11 cellular contexts compared by ENCODE assay signal in the genomic region with DNA sequence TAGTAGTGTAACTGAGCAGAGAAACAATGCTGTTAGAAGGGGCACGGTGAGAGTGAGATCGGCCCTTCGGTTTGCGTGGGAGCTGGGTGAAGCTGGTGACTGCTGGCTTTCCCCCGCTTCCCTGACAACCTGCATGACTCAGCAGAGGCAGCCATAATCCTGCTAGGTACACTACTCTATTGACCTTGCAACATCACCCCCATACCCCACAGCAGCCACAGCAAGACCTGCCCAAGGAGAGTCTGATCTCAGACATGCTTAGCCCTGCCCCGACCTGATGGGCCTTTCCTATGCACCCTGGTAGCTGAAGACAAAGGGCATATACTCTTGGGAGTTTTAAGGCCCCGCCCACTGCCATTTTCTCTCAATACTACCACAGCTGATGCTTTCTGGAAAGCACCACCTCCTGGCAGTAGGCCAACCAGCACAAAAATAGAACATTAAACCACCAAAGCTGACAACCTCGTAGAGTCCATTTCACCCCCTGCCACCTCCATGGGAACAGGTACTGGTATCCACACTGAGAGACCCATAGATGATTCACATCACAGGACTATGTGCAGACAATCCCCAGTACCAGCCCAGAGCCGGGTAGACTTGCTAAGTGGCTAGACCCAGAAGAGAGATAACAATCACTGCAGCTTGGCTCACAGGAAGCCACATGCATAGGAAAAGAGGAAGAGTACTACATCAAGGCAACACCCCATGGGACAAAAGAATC.
DNase-seq lines count a peak whose midpoint lies in the region; ATAC-seq, FAIRE-seq and TF ChIP-seq lines count a peak whose summit lies in the region.
"Had no signal": no experiment of that assay in that cellular context is flagged by ENCODE, and none has a peak within 500 bp of the region (broad histone marks: within the 10 kb centered on the region; RNA-seq: fewer than 3 reads in every experiment).

No MANE protein-coding gene starts in this region.

- no TSS peak for BruUV-seq in endothelial cell of umbilical vein (replicated peaks; lab: Mats Ljungman, UMichigan)

- ATAC-seq in GM18511 (IDR thresholded peaks at IDR 0.05; ENCODE audit: unreplicated experiment) = peak; percentile 85
- ATAC-seq in GM19351 (IDR thresholded peaks at IDR 0.05; ENCODE audit: unreplicated experiment) = no peak
- ATAC-seq in HG02938 (IDR thresholded peaks at IDR 0.05; ENCODE audit: unreplicated experiment) = no peak
- ATAC-seq: body of pancreas had no signal

- CTCF ChIA-PET in endothelial cell of umbilical vein (lab: Charles Lee) = interaction anchor here (1.5 to 6.5 kb wide), 8 partner anchors 17 to 1812 kb away, joined by 3 to 143 read pairs (median 23); a partner anchor contains a TSS

- dilution Hi-C loops in endothelial cell of umbilical vein (cut with MboI; ENCODE audit: extremely low pct_ligation_motif_present, low sequenced_read_pairs) = no loop called here

- no peaks in the 10 kb centered on the region for H3K9me1 ChIP-seq in endothelial cell of umbilical vein (replicated peaks; ENCODE audit: control insufficient read depth, extremely low read depth, insufficient read depth, low read length)

- H3K4me1 ChIP-seq in endothelial cell of umbilical vein (ENCODE audit: control insufficient read depth, extremely low read depth, insufficient read depth, low read length) = peaks cover 3% of the 10 kb centered on the region
- H3K4me1 ChIP-seq: body of pancreas had no signal

- H3K27ac ChIP-seq in endothelial cell of umbilical vein (ENCODE audit: insufficient read depth, low read depth, low read length) = no peak overlapping the region
- H3K27ac ChIP-seq: body of pancreas had no signal

- H2AFZ ChIP-seq in endothelial cell of umbilical vein (ENCODE audit: low read depth, low read length) = no peak overlapping the region

- DNase-seq in GDM1 (lab: John Stamatoyannopoulos, UW) = peak; percentile 2
- peak; percentile 59 for DNase-seq in NB4 (ENCODE audit: low read depth)
- DNase-seq in endothelial cell of umbilical vein (ENCODE audit: low read depth, low spot score) = no peak
- DNase-seq in GM20000 (ENCODE audit: low spot score) = no peak
- no peak for DNase-seq in MV-4-11 (lab: John Stamatoyannopoulos, UW)
- DNase-seq: body of pancreas, NCI-H446 treated with DMSO at 0.1 percent for 48 hours had no signal

- H3K4me3 ChIP-seq in NB4 (ENCODE audit: low read depth, low read length) (no peak overlapping the region), endothelial cell of umbilical vein (replicated peaks in 1 of 3; ENCODE audit: insufficient read depth in 1 of 3, low read depth in 1 of 3, low read length in 3 of 3) (no peak overlapping the region)
- H3K4me3 ChIP-seq: body of pancreas had no signal

- no peak overlapping the region for H3K9ac ChIP-seq in endothelial cell of umbilical vein (replicated peaks; ENCODE audit: extremely low read depth, insufficient read depth, low read length)

- TF ChIP-seq POLR2A in NB4 (IDR thresholded peaks at IDR 0.05; ENCODE audit: extremely low read depth, insufficient read length) = no peak
- TF ChIP-seq POLR2A in endothelial cell of umbilical vein (IDR thresholded peaks at IDR 0.05; ENCODE audit: low read depth, low read length) = no peak

- no peak for FAIRE-seq in endothelial cell of umbilical vein (lab: Jason Lieb, UNC)
- FAIRE-seq: keratinocyte had no signal

- TF ChIP-seq CTCF in NB4 (IDR thresholded peaks at IDR 0.05; ENCODE audit: low read depth, low read length) = no peak
- no peak for TF ChIP-seq CTCF in endothelial cell of umbilical vein (IDR thresholded peaks at IDR 0.05; ENCODE audit: extremely low read depth in 1 of 2, insufficient read depth in 1 of 2, low read depth in 1 of 2, low read length in 2 of 2)
- TF ChIP-seq CTCF in GM20000 (IDR thresholded peaks at IDR 0.05; ENCODE audit: extremely low read depth, missing control alignments) = no peak

- H3K9me3 ChIP-seq in endothelial cell of umbilical vein (replicated peaks; ENCODE audit: control insufficient read depth, insufficient read depth, low read length) = no peaks in the 10 kb centered on the region
- H3K9me3 ChIP-seq: body of pancreas had no signal

- H4K20me1 ChIP-seq in endothelial cell of umbilical vein (replicated peaks; ENCODE audit: control insufficient read depth, extremely low read depth, insufficient read depth, low read length) = no peaks in the 10 kb centered on the region

- H3K36me3 ChIP-seq in endothelial cell of umbilical vein (ENCODE audit: control insufficient read depth in 2 of 2, extremely low read depth in 1 of 2, insufficient read depth in 2 of 2, low read length in 2 of 2) = no peaks in the 10 kb centered on the region

- H3K79me2 ChIP-seq in endothelial cell of umbilical vein (ENCODE audit: control insufficient read depth, insufficient read depth, low read length) = no peaks in the 10 kb centered on the region

- intact Hi-C loops in endothelial cell of umbilical vein (cut with micrococcal nuclease) = no loop called here

- H3K27me3 ChIP-seq in endothelial cell of umbilical vein (ENCODE audit: control insufficient read depth in 2 of 2, insufficient read depth in 2 of 2, low read length in 2 of 2) = peaks cover 0 to 2% of the 10 kb centered on the region in 2 experiments
- H3K27me3 ChIP-seq: body of pancreas had no signal

- no peak overlapping the region for H3K4me2 ChIP-seq in endothelial cell of umbilical vein (ENCODE audit: insufficient read depth, low read length)

- POLR2A ChIA-PET in endothelial cell of umbilical vein (lab: Charles Lee) = no interaction called here

TF ChIP-seq in endothelial cell of umbilical vein, 7 proteins besides CTCF, POLR2A, EP300 and RAD21:
- TF ChIP-seq JUN (IDR thresholded peaks at IDR 0.05; ENCODE audit: borderline replicate concordance, insufficient read depth, insufficient read length, low read depth) (no peak), GATA2 (IDR thresholded peaks at IDR 0.05; ENCODE audit: insufficient read depth, insufficient read length, low read depth, low read length) (peak; percentile 12), POLR2AphosphoS5 (IDR thresholded peaks at IDR 0.05; ENCODE audit: insufficient read depth, low read depth, low read length) (no peak)

Comparison
In these comparisons a context has a peak if more than half of its experiments do, and no peak if none do; other contexts are left out.
1. DNase-seq: peak in GDM1 (single experiment) and NB4 (single experiment); none in endothelial cell of umbilical vein (single experiment), GM20000 (single experiment) and MV-4-11 (single experiment).